In genomic region chr1:224065455-224065854, GRCh38 we compare ENCODE assay signal across 14 cellular contexts. TPM values are rescaled to one million over a fixed set of nuclear protein-coding genes. Genes with fewer than 3 reads are reported as not detected.
DNase-seq lines count a peak whose midpoint lies in the region; ATAC-seq, FAIRE-seq and TF ChIP-seq lines count a peak whose summit lies in the region.
"Had no signal": no experiment of that assay in that cellular context is flagged by ENCODE, and none has a peak within 500 bp of the region (broad histone marks: within the 10 kb centered on the region; RNA-seq: fewer than 3 reads in every experiment).

No MANE protein-coding gene starts in this region.

- H2BK5ac ChIP-seq in trophoblast cell (ENCODE audit: low read depth, low read length, poor library complexity), result no peak overlapping the region

- no peak overlapping the region for H4K8ac ChIP-seq in trophoblast cell (ENCODE audit: low read depth, low read length)

- CTCF ChIA-PET in CD8-positive, alpha-beta T cell (lab: Charles Lee), result no interaction called here
- CTCF ChIA-PET in HEK293 (lab: Yijun Ruan, JAX), result interaction anchor here (7.3 kb wide), 1 partner anchor 15 kb away, joined by 59 read pairs; no protein-coding TSS in a partner anchor

- no peak overlapping the region for H4K12ac ChIP-seq in trophoblast cell (ENCODE audit: low read depth, low read length)

- no peaks in the 10 kb centered on the region for H3K27me3 ChIP-seq in CD8-positive, alpha-beta T cell (ENCODE audit: insufficient read depth, low read length)
- H3K27me3 ChIP-seq in keratinocyte (ENCODE audit: control insufficient read depth, extremely low read depth, insufficient read depth, low read length), result no peaks in the 10 kb centered on the region
- H3K27me3 ChIP-seq in trophoblast cell (ENCODE audit: insufficient read depth, low read length), result no peaks in the 10 kb centered on the region
- peaks cover 0 to 6% (median 0%) of the 10 kb centered on the region in 3 donors for H3K27me3 ChIP-seq in psoas muscle (ENCODE audit: insufficient read depth in 3 of 3, low read length in 2 of 3)

- H3K27ac ChIP-seq in CD8-positive, alpha-beta T cell (ENCODE audit: low read depth, low read length), result peak overlapping the region; percentile 5
- H3K27ac ChIP-seq in HEK293 (ENCODE audit: extremely low read depth, low read depth, low read length), result no peak overlapping the region
- peak overlapping the region; percentile 73 for H3K27ac ChIP-seq in VCaP
- no peak overlapping the region for H3K27ac ChIP-seq in keratinocyte (ENCODE audit: control insufficient read depth, insufficient read depth, low read length)
- H3K27ac ChIP-seq in trophoblast cell (ENCODE audit: low read depth, low read length), result no peak overlapping the region
- no peak overlapping the region for H3K27ac ChIP-seq in psoas muscle
- H3K27ac ChIP-seq: SJSA1 had no signal

- no peak for TF ChIP-seq CTCF in CD8-positive, alpha-beta T cell (IDR thresholded peaks at IDR 0.05)
- TF ChIP-seq CTCF in HEK293 (tag by site-specific recombination; IDR thresholded peaks at IDR 0.05), result no peak
- no peak for TF ChIP-seq CTCF in VCaP (conservative IDR thresholded peaks at IDR 0.05)
- no peak for TF ChIP-seq CTCF in keratinocyte (optimal IDR thresholded peaks at IDR 0.05 in 1 of 3, IDR thresholded peaks at IDR 0.05 in 1 of 3, conservative IDR thresholded peaks at IDR 0.05 in 1 of 3; ENCODE audit: extremely low read depth in 1 of 3, insufficient read depth in 2 of 3, low read length in 3 of 3)
- no peak for TF ChIP-seq CTCF in psoas muscle (IDR thresholded peaks at IDR 0.05)

- no peaks in the 10 kb centered on the region for H3K9me1 ChIP-seq in keratinocyte (ENCODE audit: control insufficient read depth, extremely low read depth, insufficient read depth, low read length)

- H3K4me3 ChIP-seq in CD8-positive, alpha-beta T cell (ENCODE audit: low read depth, low read length), result no peak overlapping the region
- H3K4me3 ChIP-seq in HEK293 (ENCODE audit: low read depth, low read length) (no peak overlapping the region), keratinocyte (ENCODE audit: control insufficient read depth in 2 of 3, extremely low read depth in 1 of 3, insufficient read depth in 2 of 3, low read depth in 1 of 3, low read length in 3 of 3) (no peak overlapping the region), trophoblast cell (ENCODE audit: low read depth, low read length) (no peak overlapping the region), psoas muscle (no peak overlapping the region)
- H3K4me3 ChIP-seq: SJSA1 had no signal

- no peak overlapping the region for H3K4ac ChIP-seq in trophoblast cell (ENCODE audit: low read depth, low read length)

- H4K20me1 ChIP-seq in keratinocyte (ENCODE audit: control insufficient read depth, extremely low read depth, insufficient read depth, low read length), result no peaks in the 10 kb centered on the region

- H3K79me2 ChIP-seq in keratinocyte (ENCODE audit: control insufficient read depth, insufficient read depth, low read length) (no peaks in the 10 kb centered on the region), trophoblast cell (ENCODE audit: control insufficient read depth, insufficient read depth, low read length, poor library complexity) (no peaks in the 10 kb centered on the region)

- DNase-seq in CD8-positive, alpha-beta T cell, result no peak
- DNase-seq in keratinocyte (ENCODE audit: low read depth, low spot score), result no peak
- no peak for DNase-seq in trophoblast cell
- no peak for DNase-seq in psoas muscle
- DNase-seq in activated CD4-positive, alpha-beta T cell treated with anti-CD3 and anti-CD28 coated beads for 48 hours, result no peak
- DNase-seq: activated gamma-delta T cell treated with Interleukin-2 at 50 U/mL for 16 hours; CD4-positive, alpha-beta T cell; effector CD4-positive, alpha-beta T cell; NCI-H2227 treated with DMSO at 0.1 percent for 48 hours; stimulated activated naive CD8-positive, alpha-beta T cell treated with anti-CD3 and anti-CD28 coated beads, Interleukin-15, Interleukin-2, amounts not matched to agents 100 U/mL and 50 U/mL, for 24 hours had no signal

- H3K4me1 ChIP-seq in CD8-positive, alpha-beta T cell (ENCODE audit: insufficient read depth, low read length), result peaks cover 8% of the 10 kb centered on the region
- peaks cover 28% of the 10 kb centered on the region for H3K4me1 ChIP-seq in HEK293 (ENCODE audit: control insufficient read depth, insufficient read depth, low read length)
- H3K4me1 ChIP-seq in keratinocyte (ENCODE audit: control insufficient read depth, extremely low read depth, insufficient read depth, low read length), result peaks cover 16% of the 10 kb centered on the region
- no peaks in the 10 kb centered on the region for H3K4me1 ChIP-seq in trophoblast cell (ENCODE audit: control insufficient read depth in 1 of 2, insufficient read depth in 2 of 2, low read length in 2 of 2)
- H3K4me1 ChIP-seq in psoas muscle, result no peaks in the 10 kb centered on the region

- no peak overlapping the region for H3K27ac Mint-ChIP-seq in CD8-positive, alpha-beta T cell
- H3K27ac Mint-ChIP-seq: CD4-positive, alpha-beta T cell had no signal

- dilution Hi-C loops in keratinocyte (cut with MboI; ENCODE audit: extremely low pct_ligation_motif_present, low sequenced_read_pairs), result no loop called here

- no peak overlapping the region for H3K23ac ChIP-seq in trophoblast cell (ENCODE audit: low read length)

- intact Hi-C loops in CD8-positive, alpha-beta T cell (cut with DNase I, micrococcal nuclease), result no loop called here
- intact Hi-C loops in psoas muscle (cut with DNase I), result no loop called here

- no peak overlapping the region for H2AFZ ChIP-seq in keratinocyte (ENCODE audit: control insufficient read depth, low read length)
- no peak overlapping the region for H2AFZ ChIP-seq in trophoblast cell (ENCODE audit: insufficient read depth, low read length, poor library complexity)

- H3K9ac ChIP-seq in keratinocyte (ENCODE audit: control insufficient read depth, extremely low read depth, insufficient read depth, low read length), result no peak overlapping the region
- H3K9ac ChIP-seq in trophoblast cell (ENCODE audit: low read length), result no peak overlapping the region

- no peak overlapping the region for H3K4me3 Mint-ChIP-seq in CD8-positive, alpha-beta T cell
- H3K4me3 Mint-ChIP-seq: CD4-positive, alpha-beta T cell had no signal

- peaks cover 3% of the 10 kb centered on the region for H3K4me1 Mint-ChIP-seq in CD8-positive, alpha-beta T cell (ENCODE audit: low read depth)

- no peaks in the 10 kb centered on the region for H3K36me3 Mint-ChIP-seq in CD8-positive, alpha-beta T cell

- no peak overlapping the region for H4K91ac ChIP-seq in trophoblast cell (ENCODE audit: low read depth, low read length)

- H3K18ac ChIP-seq in trophoblast cell (ENCODE audit: low read length), result no peak overlapping the region

- POLR2A ChIA-PET in CD8-positive, alpha-beta T cell (lab: Charles Lee), result no interaction called here
- POLR2A ChIA-PET in HEK293 (lab: Yijun Ruan, JAX), result no interaction called here

- WGBS in trophoblast cell (ENCODE audit: extremely low coverage, insufficient coverage, insufficient read length), result no CpG with 5 or more reads among the region's 2 CpGs
- 50 to 62% (median 55%) methylated on average over 2 of the region's 2 CpGs for WGBS in psoas muscle, 3 donors

- no peak overlapping the region for H2AK5ac ChIP-seq in trophoblast cell (ENCODE audit: low read length)

- FAIRE-seq in keratinocyte (lab: Jason Lieb, UNC), result no peak

- peak overlapping the region; percentile 6 for H3K4me2 ChIP-seq in keratinocyte (ENCODE audit: control insufficient read depth, extremely low read depth, insufficient read depth, low read depth, low read length)
- no peak overlapping the region for H3K4me2 ChIP-seq in trophoblast cell (ENCODE audit: low read length)

- no peak overlapping the region for H2BK120ac ChIP-seq in trophoblast cell (ENCODE audit: insufficient read depth, low read length, poor library complexity)

- no peak overlapping the region for H3K14ac ChIP-seq in trophoblast cell (ENCODE audit: low read length)

- no peaks in the 10 kb centered on the region for H3K36me3 ChIP-seq in CD8-positive, alpha-beta T cell (ENCODE audit: insufficient read depth, low read length)
- H3K36me3 ChIP-seq in HEK293 (ENCODE audit: control insufficient read depth in 2 of 2, insufficient read depth in 1 of 2, low read length in 2 of 2) (no peaks in the 10 kb centered on the region), keratinocyte (ENCODE audit: control insufficient read depth in 2 of 2, extremely low read depth in 1 of 2, insufficient read depth in 2 of 2, low read length in 2 of 2) (no peaks in the 10 kb centered on the region), trophoblast cell (ENCODE audit: control insufficient read depth in 1 of 2, insufficient read depth in 2 of 2, low read length in 2 of 2) (no peaks in the 10 kb centered on the region), psoas muscle (ENCODE audit: insufficient read depth in 1 of 2, low read depth in 1 of 2) (no peaks in the 10 kb centered on the region)
- H3K36me3 ChIP-seq: SJSA1 had no signal

- H3K79me1 ChIP-seq in trophoblast cell (ENCODE audit: low read length), result no peaks in the 10 kb centered on the region

- H3K27me3 Mint-ChIP-seq in CD8-positive, alpha-beta T cell (ENCODE audit: low read depth), result peaks cover 5% of the 10 kb centered on the region

- ATAC-seq in CD8-positive, alpha-beta T cell, result no peak
- no peak for ATAC-seq in psoas muscle
- ATAC-seq in GM21717 (IDR thresholded peaks at IDR 0.05; ENCODE audit: unreplicated experiment), result no peak
- ATAC-seq: stimulated activated naive CD8-positive, alpha-beta T cell treated with anti-CD3 and anti-CD28 coated beads, Interleukin-15, Interleukin-2, amounts not matched to agents 100 U/mL and 50 U/mL, for 24 hours had no signal

- H2BK12ac ChIP-seq in trophoblast cell (ENCODE audit: low read length), result no peak overlapping the region

- H3K9me3 Mint-ChIP-seq in CD8-positive, alpha-beta T cell, result no peaks in the 10 kb centered on the region
- H3K9me3 Mint-ChIP-seq: CD4-positive, alpha-beta T cell had no signal

- H3K9me3 ChIP-seq in CD8-positive, alpha-beta T cell (ENCODE audit: low read length), result no peaks in the 10 kb centered on the region
- H3K9me3 ChIP-seq in HEK293 (ENCODE audit: control insufficient read depth, insufficient read depth, low read depth, low read length), result no peaks in the 10 kb centered on the region
- no peaks in the 10 kb centered on the region for H3K9me3 ChIP-seq in keratinocyte (ENCODE audit: control insufficient read depth, low read depth, low read length)
- H3K9me3 ChIP-seq in trophoblast cell (ENCODE audit: insufficient read depth, low read depth, low read length), result no peaks in the 10 kb centered on the region
- H3K9me3 ChIP-seq in psoas muscle, result no peaks in the 10 kb centered on the region
- H3K9me3 ChIP-seq: SJSA1 had no signal

RNA-seq across cellular contexts. Expression of gene FBXO28, which starts 48.5 kb away (rescaled TPM):
- total RNA-seq in CD8-positive, alpha-beta T cell, result 10 to 100 TPM; 43.4 to 44.2 TPM
- polyA plus RNA-seq in keratinocyte, result 23.2 to 36.5 TPM (median 26.6 TPM) in 3 replicates
- 20.6 TPM for polyA plus RNA-seq in keratinocyte (2011; ENCODE audit: low read depth)
- polyA plus RNA-seq in keratinocyte (2011; cell fraction: cytosol; rRNA removed), result 20.4 and 37.9 TPM in 2 replicates
- polyA plus RNA-seq in keratinocyte (2011; cell fraction: nucleus; rRNA removed), result 22.9 and 31.7 TPM in 2 replicates
- polyA plus RNA-seq in keratinocyte (2012; ENCODE audit: low replicate concordance), result 17.2 and 24.5 TPM in 2 replicates
- polyA minus RNA-seq in keratinocyte, result 7.1 to 43.4 TPM (median 29.7 TPM) in 3 replicates
- polyA minus RNA-seq in keratinocyte (2011; cell fraction: cytosol; rRNA and poly(A)+ RNA removed), result 47.2 TPM
- polyA minus RNA-seq in keratinocyte (2011; cell fraction: nucleus; rRNA and poly(A)+ RNA removed), result 21.4 and 39.0 TPM in 2 replicates
- polyA plus RNA-seq in trophoblast cell (2013), result 12.5 and 12.9 TPM in 2 replicates
- total RNA-seq in psoas muscle, result 10 to 100 TPM; 24.8 to 29.5 (median 26.0) TPM
- 10 to 100 TPM in 1 of 3 donors, 1 to 10 TPM in 2; 8.9 to 16.8 (median 9.5) TPM for polyA plus RNA-seq in psoas muscle

Comparison
In these comparisons a context has a peak if more than half of its experiments do, and no peak if none do; other contexts are left out.
1. H3K27ac ChIP-seq: peak in CD8-positive, alpha-beta T cell (single experiment) and VCaP (single experiment); none in HEK293 (single experiment), keratinocyte (single experiment), trophoblast cell (single experiment) and psoas muscle (single experiment).